In the genomic region with DNA sequence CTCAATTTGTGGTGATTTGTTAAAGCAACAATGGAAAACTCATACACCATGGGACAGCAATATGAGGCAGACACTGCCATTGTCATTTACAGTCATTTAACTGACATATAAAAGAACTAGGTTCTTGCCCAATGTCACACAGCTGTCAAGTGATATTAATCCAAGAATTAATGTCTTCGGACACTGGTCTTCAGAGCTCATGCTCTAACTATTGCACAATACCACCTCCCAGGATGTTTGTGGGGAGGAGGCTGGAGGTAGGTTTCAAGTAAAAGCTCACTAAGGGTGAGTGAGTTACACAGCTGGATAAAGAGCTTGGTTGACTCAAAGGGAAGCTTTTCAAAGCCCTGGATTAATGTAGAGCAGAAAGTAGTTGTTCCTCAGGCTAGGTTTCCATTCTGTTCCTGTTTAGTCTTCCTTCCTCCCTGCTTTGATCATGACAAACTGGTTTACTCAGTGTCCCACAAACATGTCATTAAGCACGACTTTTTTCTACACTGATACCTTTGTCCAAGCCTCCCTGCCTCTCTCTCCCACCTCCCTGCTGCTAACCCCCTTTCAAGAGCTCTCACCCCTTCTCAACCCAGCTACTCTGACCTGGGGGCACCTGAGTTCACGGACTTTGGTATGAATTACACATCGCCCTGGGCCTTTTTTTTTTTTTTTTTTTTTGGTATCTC, we compare ENCODE assay signal across 1 cellular context.
TF ChIP-seq lines count a peak whose summit lies in the region.

No MANE protein-coding gene starts in this region.

TF ChIP-seq in HepG2, 621 proteins besides CTCF, POLR2A, EP300 and RAD21 (continued from another document and continues in another):
- TF ChIP-seq, protein P1, sequence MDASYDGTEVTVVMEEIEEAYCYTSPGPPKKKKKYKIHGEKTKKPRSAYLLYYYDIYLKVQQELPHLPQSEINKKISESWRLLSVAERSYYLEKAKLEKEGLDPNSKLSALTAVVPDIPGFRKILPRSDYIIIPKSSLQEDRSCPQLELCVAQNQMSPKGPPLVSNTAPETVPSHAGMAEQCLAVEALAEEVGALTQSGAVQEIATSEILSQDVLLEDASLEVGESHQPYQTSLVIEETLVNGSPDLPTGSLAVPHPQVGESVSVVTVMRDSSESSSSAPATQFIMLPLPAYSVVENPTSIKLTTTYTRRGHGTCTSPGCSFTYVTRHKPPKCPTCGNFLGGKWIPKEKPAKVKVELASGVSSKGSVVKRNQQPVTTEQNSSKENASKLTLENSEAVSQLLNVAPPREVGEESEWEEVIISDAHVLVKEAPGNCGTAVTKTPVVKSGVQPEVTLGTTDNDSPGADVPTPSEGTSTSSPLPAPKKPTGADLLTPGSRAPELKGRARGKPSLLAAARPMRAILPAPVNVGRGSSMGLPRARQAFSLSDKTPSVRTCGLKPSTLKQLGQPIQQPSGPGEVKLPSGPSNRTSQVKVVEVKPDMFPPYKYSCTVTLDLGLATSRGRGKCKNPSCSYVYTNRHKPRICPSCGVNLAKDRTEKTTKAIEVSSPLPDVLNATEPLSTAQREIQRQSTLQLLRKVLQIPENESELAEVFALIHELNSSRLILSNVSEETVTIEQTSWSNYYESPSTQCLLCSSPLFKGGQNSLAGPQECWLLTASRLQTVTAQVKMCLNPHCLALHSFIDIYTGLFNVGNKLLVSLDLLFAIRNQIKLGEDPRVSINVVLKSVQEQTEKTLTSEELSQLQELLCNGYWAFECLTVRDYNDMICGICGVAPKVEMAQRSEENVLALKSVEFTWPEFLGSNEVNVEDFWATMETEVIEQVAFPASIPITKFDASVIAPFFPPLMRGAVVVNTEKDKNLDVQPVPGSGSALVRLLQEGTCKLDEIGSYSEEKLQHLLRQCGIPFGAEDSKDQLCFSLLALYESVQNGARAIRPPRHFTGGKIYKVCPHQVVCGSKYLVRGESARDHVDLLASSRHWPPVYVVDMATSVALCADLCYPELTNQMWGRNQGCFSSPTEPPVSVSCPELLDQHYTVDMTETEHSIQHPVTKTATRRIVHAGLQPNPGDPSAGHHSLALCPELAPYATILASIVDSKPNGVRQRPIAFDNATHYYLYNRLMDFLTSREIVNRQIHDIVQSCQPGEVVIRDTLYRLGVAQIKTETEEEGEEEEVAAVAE (CRISPR knock-in tag; IDR thresholded peaks at IDR 0.05; ENCODE audit: borderline replicate concordance): no peak
- TF ChIP-seq GTF3A (CRISPR knock-in tag; conservative IDR thresholded peaks at IDR 0.05) (no peak), ZNF20 (CRISPR knock-in tag; IDR thresholded peaks at IDR 0.05) (no peak), PLRG1 (conservative IDR thresholded peaks at IDR 0.05) (no peak), RXRB (CRISPR knock-in tag; IDR thresholded peaks at IDR 0.05; ENCODE audit: borderline replicate concordance) (peak; percentile 79; the same call in 1 of the 2 replicates), ARHGAP35 (CRISPR knock-in tag; IDR thresholded peaks at IDR 0.05; ENCODE audit: borderline replicate concordance) (no peak), NFRKB (IDR thresholded peaks at IDR 0.05) (no peak), MYNN (CRISPR knock-in tag; IDR thresholded peaks at IDR 0.05; ENCODE audit: low read depth) (no peak), SOX5 (CRISPR knock-in tag; IDR thresholded peaks at IDR 0.05; ENCODE audit: borderline replicate concordance) (peak; percentile 56), SKI (IDR thresholded peaks at IDR 0.05; ENCODE audit: partially characterized antibody) (no peak), PCBP2 (optimal IDR thresholded peaks at IDR 0.05; ENCODE audit: low read depth, low read length, poor library complexity, severe bottlenecking) (no peak), TCF7 (IDR thresholded peaks at IDR 0.05; ENCODE audit: low read depth) (peak; percentile 67), HNRNPK (IDR thresholded peaks at IDR 0.05; ENCODE audit: low read depth, low read length, poor library complexity, severe bottlenecking) (no peak), ZNF629 (CRISPR knock-in tag; conservative IDR thresholded peaks at IDR 0.05) (no peak), ESRRA (CRISPR knock-in tag; IDR thresholded peaks at IDR 0.05; ENCODE audit: low read depth) (no peak), ZFP36L2 (CRISPR knock-in tag; IDR thresholded peaks at IDR 0.05) (no peak), ZNF670 (CRISPR knock-in tag; IDR thresholded peaks at IDR 0.05; ENCODE audit: borderline replicate concordance) (no peak), ZFP36 (IDR thresholded peaks at IDR 0.05; ENCODE audit: borderline replicate concordance, low read depth, low read length, partially characterized antibody) (no peak), ZNF292 (CRISPR knock-in tag; IDR thresholded peaks at IDR 0.05; ENCODE audit: borderline replicate concordance, low read depth) (no peak), ZNF839 (CRISPR knock-in tag; IDR thresholded peaks at IDR 0.05; ENCODE audit: borderline replicate concordance) (no peak), ZNF772 (CRISPR knock-in tag; IDR thresholded peaks at IDR 0.05) (no peak), ZNF7 (CRISPR knock-in tag; IDR thresholded peaks at IDR 0.05) (no peak), ZNF564 (CRISPR knock-in tag; IDR thresholded peaks at IDR 0.05) (no peak), ZNF550 (CRISPR knock-in tag; IDR thresholded peaks at IDR 0.05; ENCODE audit: borderline replicate concordance) (no peak), ZNF709 (CRISPR knock-in tag; IDR thresholded peaks at IDR 0.05) (no peak), SALL2 (CRISPR knock-in tag; IDR thresholded peaks at IDR 0.05) (no peak), CBX5 (CRISPR knock-in tag; IDR thresholded peaks at IDR 0.05; ENCODE audit: borderline replicate concordance) (no peak), ZFP36L1 (CRISPR knock-in tag; IDR thresholded peaks at IDR 0.05) (peak; percentile 42; the same call in 1 of the 2 replicates), HMG20B (CRISPR knock-in tag; conservative IDR thresholded peaks at IDR 0.05) (no peak), ZSCAN22 (CRISPR knock-in tag; IDR thresholded peaks at IDR 0.05) (no peak), ETV5 (CRISPR knock-in tag; IDR thresholded peaks at IDR 0.05; ENCODE audit: borderline replicate concordance) (peak; percentile 68; the same call in 1 of the 2 replicates), REL (CRISPR knock-in tag; conservative IDR thresholded peaks at IDR 0.05) (no peak), TBL1XR1 (IDR thresholded peaks at IDR 0.05; ENCODE audit: borderline replicate concordance, low read length, partially characterized antibody) (no peak), MTF1 (CRISPR knock-in tag; IDR thresholded peaks at IDR 0.05) (no peak)
- TF ChIP-seq, protein P2, sequence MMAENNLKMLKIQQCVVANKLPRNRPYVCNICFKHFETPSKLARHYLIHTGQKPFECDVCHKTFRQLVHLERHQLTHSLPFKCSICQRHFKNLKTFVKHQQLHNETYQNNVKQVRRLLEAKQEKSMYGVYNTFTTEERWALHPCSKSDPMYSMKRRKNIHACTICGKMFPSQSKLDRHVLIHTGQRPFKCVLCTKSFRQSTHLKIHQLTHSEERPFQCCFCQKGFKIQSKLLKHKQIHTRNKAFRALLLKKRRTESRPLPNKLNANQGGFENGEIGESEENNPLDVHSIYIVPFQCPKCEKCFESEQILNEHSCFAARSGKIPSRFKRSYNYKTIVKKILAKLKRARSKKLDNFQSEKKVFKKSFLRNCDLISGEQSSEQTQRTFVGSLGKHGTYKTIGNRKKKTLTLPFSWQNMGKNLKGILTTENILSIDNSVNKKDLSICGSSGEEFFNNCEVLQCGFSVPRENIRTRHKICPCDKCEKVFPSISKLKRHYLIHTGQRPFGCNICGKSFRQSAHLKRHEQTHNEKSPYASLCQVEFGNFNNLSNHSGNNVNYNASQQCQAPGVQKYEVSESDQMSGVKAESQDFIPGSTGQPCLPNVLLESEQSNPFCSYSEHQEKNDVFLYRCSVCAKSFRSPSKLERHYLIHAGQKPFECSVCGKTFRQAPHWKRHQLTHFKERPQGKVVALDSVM (CRISPR knock-in tag; IDR thresholded peaks at IDR 0.05): no peak
- TF ChIP-seq, protein P3, sequence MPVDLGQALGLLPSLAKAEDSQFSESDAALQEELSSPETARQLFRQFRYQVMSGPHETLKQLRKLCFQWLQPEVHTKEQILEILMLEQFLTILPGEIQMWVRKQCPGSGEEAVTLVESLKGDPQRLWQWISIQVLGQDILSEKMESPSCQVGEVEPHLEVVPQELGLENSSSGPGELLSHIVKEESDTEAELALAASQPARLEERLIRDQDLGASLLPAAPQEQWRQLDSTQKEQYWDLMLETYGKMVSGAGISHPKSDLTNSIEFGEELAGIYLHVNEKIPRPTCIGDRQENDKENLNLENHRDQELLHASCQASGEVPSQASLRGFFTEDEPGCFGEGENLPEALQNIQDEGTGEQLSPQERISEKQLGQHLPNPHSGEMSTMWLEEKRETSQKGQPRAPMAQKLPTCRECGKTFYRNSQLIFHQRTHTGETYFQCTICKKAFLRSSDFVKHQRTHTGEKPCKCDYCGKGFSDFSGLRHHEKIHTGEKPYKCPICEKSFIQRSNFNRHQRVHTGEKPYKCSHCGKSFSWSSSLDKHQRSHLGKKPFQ (CRISPR knock-in tag; IDR thresholded peaks at IDR 0.05; ENCODE audit: insufficient replicate concordance): no peak
- TF ChIP-seq, protein P4, sequence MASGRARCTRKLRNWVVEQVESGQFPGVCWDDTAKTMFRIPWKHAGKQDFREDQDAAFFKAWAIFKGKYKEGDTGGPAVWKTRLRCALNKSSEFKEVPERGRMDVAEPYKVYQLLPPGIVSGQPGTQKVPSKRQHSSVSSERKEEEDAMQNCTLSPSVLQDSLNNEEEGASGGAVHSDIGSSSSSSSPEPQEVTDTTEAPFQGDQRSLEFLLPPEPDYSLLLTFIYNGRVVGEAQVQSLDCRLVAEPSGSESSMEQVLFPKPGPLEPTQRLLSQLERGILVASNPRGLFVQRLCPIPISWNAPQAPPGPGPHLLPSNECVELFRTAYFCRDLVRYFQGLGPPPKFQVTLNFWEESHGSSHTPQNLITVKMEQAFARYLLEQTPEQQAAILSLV (CRISPR knock-in tag; IDR thresholded peaks at IDR 0.05; ENCODE audit: borderline replicate concordance): no peak
- TF ChIP-seq, protein P5, sequence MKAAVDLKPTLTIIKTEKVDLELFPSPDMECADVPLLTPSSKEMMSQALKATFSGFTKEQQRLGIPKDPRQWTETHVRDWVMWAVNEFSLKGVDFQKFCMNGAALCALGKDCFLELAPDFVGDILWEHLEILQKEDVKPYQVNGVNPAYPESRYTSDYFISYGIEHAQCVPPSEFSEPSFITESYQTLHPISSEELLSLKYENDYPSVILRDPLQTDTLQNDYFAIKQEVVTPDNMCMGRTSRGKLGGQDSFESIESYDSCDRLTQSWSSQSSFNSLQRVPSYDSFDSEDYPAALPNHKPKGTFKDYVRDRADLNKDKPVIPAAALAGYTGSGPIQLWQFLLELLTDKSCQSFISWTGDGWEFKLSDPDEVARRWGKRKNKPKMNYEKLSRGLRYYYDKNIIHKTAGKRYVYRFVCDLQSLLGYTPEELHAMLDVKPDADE (CRISPR knock-in tag; IDR thresholded peaks at IDR 0.05): no peak
- TF ChIP-seq, protein P6, sequence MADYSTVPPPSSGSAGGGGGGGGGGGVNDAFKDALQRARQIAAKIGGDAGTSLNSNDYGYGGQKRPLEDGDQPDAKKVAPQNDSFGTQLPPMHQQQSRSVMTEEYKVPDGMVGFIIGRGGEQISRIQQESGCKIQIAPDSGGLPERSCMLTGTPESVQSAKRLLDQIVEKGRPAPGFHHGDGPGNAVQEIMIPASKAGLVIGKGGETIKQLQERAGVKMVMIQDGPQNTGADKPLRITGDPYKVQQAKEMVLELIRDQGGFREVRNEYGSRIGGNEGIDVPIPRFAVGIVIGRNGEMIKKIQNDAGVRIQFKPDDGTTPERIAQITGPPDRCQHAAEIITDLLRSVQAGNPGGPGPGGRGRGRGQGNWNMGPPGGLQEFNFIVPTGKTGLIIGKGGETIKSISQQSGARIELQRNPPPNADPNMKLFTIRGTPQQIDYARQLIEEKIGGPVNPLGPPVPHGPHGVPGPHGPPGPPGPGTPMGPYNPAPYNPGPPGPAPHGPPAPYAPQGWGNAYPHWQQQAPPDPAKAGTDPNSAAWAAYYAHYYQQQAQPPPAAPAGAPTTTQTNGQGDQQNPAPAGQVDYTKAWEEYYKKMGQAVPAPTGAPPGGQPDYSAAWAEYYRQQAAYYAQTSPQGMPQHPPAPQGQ (CRISPR knock-in tag; IDR thresholded peaks at IDR 0.05; ENCODE audit: borderline replicate concordance): no peak
- TF ChIP-seq, protein P7, sequence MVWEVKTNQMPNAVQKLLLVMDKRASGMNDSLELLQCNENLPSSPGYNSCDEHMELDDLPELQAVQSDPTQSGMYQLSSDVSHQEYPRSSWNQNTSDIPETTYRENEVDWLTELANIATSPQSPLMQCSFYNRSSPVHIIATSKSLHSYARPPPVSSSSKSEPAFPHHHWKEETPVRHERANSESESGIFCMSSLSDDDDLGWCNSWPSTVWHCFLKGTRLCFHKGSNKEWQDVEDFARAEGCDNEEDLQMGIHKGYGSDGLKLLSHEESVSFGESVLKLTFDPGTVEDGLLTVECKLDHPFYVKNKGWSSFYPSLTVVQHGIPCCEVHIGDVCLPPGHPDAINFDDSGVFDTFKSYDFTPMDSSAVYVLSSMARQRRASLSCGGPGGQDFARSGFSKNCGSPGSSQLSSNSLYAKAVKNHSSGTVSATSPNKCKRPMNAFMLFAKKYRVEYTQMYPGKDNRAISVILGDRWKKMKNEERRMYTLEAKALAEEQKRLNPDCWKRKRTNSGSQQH (CRISPR knock-in tag; IDR thresholded peaks at IDR 0.05; ENCODE audit: low read depth): no peak
- TF ChIP-seq, protein P8, sequence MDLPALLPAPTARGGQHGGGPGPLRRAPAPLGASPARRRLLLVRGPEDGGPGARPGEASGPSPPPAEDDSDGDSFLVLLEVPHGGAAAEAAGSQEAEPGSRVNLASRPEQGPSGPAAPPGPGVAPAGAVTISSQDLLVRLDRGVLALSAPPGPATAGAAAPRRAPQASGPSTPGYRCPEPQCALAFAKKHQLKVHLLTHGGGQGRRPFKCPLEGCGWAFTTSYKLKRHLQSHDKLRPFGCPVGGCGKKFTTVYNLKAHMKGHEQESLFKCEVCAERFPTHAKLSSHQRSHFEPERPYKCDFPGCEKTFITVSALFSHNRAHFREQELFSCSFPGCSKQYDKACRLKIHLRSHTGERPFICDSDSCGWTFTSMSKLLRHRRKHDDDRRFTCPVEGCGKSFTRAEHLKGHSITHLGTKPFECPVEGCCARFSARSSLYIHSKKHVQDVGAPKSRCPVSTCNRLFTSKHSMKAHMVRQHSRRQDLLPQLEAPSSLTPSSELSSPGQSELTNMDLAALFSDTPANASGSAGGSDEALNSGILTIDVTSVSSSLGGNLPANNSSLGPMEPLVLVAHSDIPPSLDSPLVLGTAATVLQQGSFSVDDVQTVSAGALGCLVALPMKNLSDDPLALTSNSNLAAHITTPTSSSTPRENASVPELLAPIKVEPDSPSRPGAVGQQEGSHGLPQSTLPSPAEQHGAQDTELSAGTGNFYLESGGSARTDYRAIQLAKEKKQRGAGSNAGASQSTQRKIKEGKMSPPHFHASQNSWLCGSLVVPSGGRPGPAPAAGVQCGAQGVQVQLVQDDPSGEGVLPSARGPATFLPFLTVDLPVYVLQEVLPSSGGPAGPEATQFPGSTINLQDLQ (CRISPR knock-in tag; IDR thresholded peaks at IDR 0.05): no peak
- TF ChIP-seq, protein P9, sequence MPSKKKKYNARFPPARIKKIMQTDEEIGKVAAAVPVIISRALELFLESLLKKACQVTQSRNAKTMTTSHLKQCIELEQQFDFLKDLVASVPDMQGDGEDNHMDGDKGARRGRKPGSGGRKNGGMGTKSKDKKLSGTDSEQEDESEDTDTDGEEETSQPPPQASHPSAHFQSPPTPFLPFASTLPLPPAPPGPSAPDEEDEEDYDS (CRISPR knock-in tag; IDR thresholded peaks at IDR 0.05): no peak
- TF ChIP-seq, protein P10, sequence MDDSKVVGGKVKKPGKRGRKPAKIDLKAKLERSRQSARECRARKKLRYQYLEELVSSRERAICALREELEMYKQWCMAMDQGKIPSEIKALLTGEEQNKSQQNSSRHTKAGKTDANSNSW (CRISPR knock-in tag; IDR thresholded peaks at IDR 0.05; ENCODE audit: borderline replicate concordance): no peak
